In genomic region chr1:97668945-97669344, GRCh38 we compare ENCODE assay signal across 9 cellular contexts.
DNase-seq lines count a peak whose midpoint lies in the region; ATAC-seq and TF ChIP-seq lines count a peak whose summit lies in the region.
"Had no signal": no experiment of that assay in that cellular context is flagged by ENCODE, and none has a peak within 500 bp of the region (broad histone marks: within the 10 kb centered on the region; RNA-seq: fewer than 3 reads in every experiment).

No MANE protein-coding gene starts in this region.

- DNase-seq in Calu3: peak; percentile 15
- DNase-seq in HT1080 (ENCODE audit: low read depth): peak; percentile 39
- peak; percentile 4 for DNase-seq in SK-N-SH
- peak; percentile 79 for DNase-seq in iris pigment epithelial cell (ENCODE audit: low read depth)
- no peak for DNase-seq in stimulated activated naive CD4-positive, alpha-beta T cell (lab: John Stamatoyannopoulos, UW)
- DNase-seq in tibial nerve (ENCODE audit: low spot score in 2 of 2): no peak
- no peak for DNase-seq in NCI-H1092 treated with DMSO at 0.1 percent for 48 hours (lab: John Stamatoyannopoulos, UW)
- DNase-seq in stimulated activated naive B cell treated with anti-CD40 and anti-IgM and Interleukin-4, amounts not matched to agents 10 μg/mL and 1 μg/mL and 100 μg/mL, for 72 hours: no peak

- H3K27ac ChIP-seq in SK-N-SH (ENCODE audit: low read depth in 2 of 2, low read length in 1 of 2): no peak overlapping the region
- no peak overlapping the region for H3K27ac ChIP-seq in tibial nerve
- H3K27ac ChIP-seq: neutrophil had no signal

- H3K27me3 Mint-ChIP-seq in Calu3 (ENCODE audit: unreplicated experiment): no peaks in the 10 kb centered on the region
- no peaks in the 10 kb centered on the region for H3K27me3 Mint-ChIP-seq in stimulated activated naive B cell treated with anti-CD40 and anti-IgM and Interleukin-4, amounts not matched to agents 10 μg/mL and 1 μg/mL and 100 μg/mL, for 72 hours

- no TSS peak for BruUV-seq in Calu3 (replicated peaks; lab: Mats Ljungman, UMichigan)

- 50% methylated on average over 2 of the region's 2 CpGs for WGBS in SK-N-SH (ENCODE audit: low lambda C conversion rate)
- 38 to 39% methylated on average over 2 of the region's 2 CpGs for WGBS in tibial nerve, 2 donors

- no peak overlapping the region for H3K4me3 Mint-ChIP-seq in Calu3 (ENCODE audit: low read depth, unreplicated experiment)
- no peak overlapping the region for H3K4me3 Mint-ChIP-seq in stimulated activated naive B cell treated with anti-CD40 and anti-IgM and Interleukin-4, amounts not matched to agents 10 μg/mL and 1 μg/mL and 100 μg/mL, for 72 hours

- TF ChIP-seq POLR2A in tibial nerve (IDR thresholded peaks at IDR 0.05): no peak

- ATAC-seq in stimulated activated naive B cell treated with anti-CD40 and anti-IgM and Interleukin-4, amounts not matched to agents 10 μg/mL and 1 μg/mL and 100 μg/mL, for 72 hours (replicated peaks): no peak

- no peak overlapping the region for H3K4me2 ChIP-seq in SK-N-SH

- peaks cover 0 to 68% of the 10 kb centered on the region in 2 experiments for H3K36me3 ChIP-seq in SK-N-SH (replicated peaks in 1 of 2; ENCODE audit: control insufficient read depth in 1 of 2, insufficient read depth in 2 of 2, low read length in 1 of 2)
- H3K36me3 ChIP-seq in tibial nerve: peaks cover 0 to 13% (median 0%) of the 10 kb centered on the region in 3 donors
- H3K36me3 ChIP-seq: neutrophil had no signal

- H3K36me3 Mint-ChIP-seq in Calu3 (ENCODE audit: insufficient read depth, unreplicated experiment): no peaks in the 10 kb centered on the region
- H3K36me3 Mint-ChIP-seq in stimulated activated naive B cell treated with anti-CD40 and anti-IgM and Interleukin-4, amounts not matched to agents 10 μg/mL and 1 μg/mL and 100 μg/mL, for 72 hours: peaks cover 0 to 8% of the 10 kb centered on the region in 2 donors

- peaks cover 31% of the 10 kb centered on the region for H3F3A ChIP-seq in SK-N-SH (replicated peaks; ENCODE audit: insufficient read depth)

- no peak for TF ChIP-seq EP300 in SK-N-SH (IDR thresholded peaks at IDR 0.05; ENCODE audit: borderline replicate concordance in 1 of 2, low read depth in 1 of 2, low read length in 1 of 2)
- no peak for TF ChIP-seq EP300 in tibial nerve (IDR thresholded peaks at IDR 0.05)

- no peaks in the 10 kb centered on the region for H3K4me1 Mint-ChIP-seq in Calu3 (ENCODE audit: low read depth, unreplicated experiment)
- H3K4me1 Mint-ChIP-seq in stimulated activated naive B cell treated with anti-CD40 and anti-IgM and Interleukin-4, amounts not matched to agents 10 μg/mL and 1 μg/mL and 100 μg/mL, for 72 hours: no peaks in the 10 kb centered on the region

- no peak for TF ChIP-seq CTCF in Calu3 (IDR thresholded peaks at IDR 0.05; ENCODE audit: unreplicated experiment)
- TF ChIP-seq CTCF in SK-N-SH (IDR thresholded peaks at IDR 0.05): peak; percentile 40
- no peak for TF ChIP-seq CTCF in tibial nerve (IDR thresholded peaks at IDR 0.05)

- no peaks in the 10 kb centered on the region; the same call in 1 of the 2 replicates for H3K79me2 ChIP-seq in SK-N-SH (ENCODE audit: insufficient read depth)

- intact Hi-C loops in Calu3 (cut with micrococcal nuclease; ENCODE audit: unreplicated experiment): loop anchor here (1.0 kb wide), 2 partner anchors 151 to 382 kb away; no protein-coding TSS in a partner anchor

- no peaks in the 10 kb centered on the region for H4K20me1 ChIP-seq in SK-N-SH (ENCODE audit: insufficient read depth)

- no peak overlapping the region for H3K27ac Mint-ChIP-seq in Calu3 (ENCODE audit: unreplicated experiment)
- no peak overlapping the region for H3K27ac Mint-ChIP-seq in stimulated activated naive B cell treated with anti-CD40 and anti-IgM and Interleukin-4, amounts not matched to agents 10 μg/mL and 1 μg/mL and 100 μg/mL, for 72 hours

- H3K9ac ChIP-seq in SK-N-SH: no peak overlapping the region

- H3K27me3 ChIP-seq in SK-N-SH (ENCODE audit: insufficient read depth): no peaks in the 10 kb centered on the region
- H3K27me3 ChIP-seq in tibial nerve: no peaks in the 10 kb centered on the region
- H3K27me3 ChIP-seq: neutrophil had no signal

- H3K9me3 ChIP-seq in SK-N-SH (peaks cover 12% of the 10 kb centered on the region), tibial nerve (peaks cover 0 to 8% (median 0%) of the 10 kb centered on the region in 4 donors)
- H3K9me3 ChIP-seq: neutrophil had no signal

- peaks cover 0 to 6% of the 10 kb centered on the region in 2 experiments; a peak in 2 of 4 replicates for H3K4me1 ChIP-seq in SK-N-SH (ENCODE audit: control insufficient read depth in 1 of 2, insufficient read depth in 2 of 2, low read depth in 1 of 2, low read length in 1 of 2)
- H3K4me1 ChIP-seq in tibial nerve: no peaks in the 10 kb centered on the region

- H3K9me2 ChIP-seq in SK-N-SH: no peaks in the 10 kb centered on the region

- POLR2A ChIA-PET in SK-N-SH (lab: Yijun Ruan, JAX): no interaction called here

- TF ChIP-seq RAD21 in SK-N-SH (IDR thresholded peaks at IDR 0.05; ENCODE audit: low read length): peak; percentile 50

- CTCF ChIA-PET in Calu3 (lab: Charles Lee): interaction anchor here (0.6 kb wide), 1 partner anchor 799 kb away, joined by 3 read pairs; no protein-coding TSS in a partner anchor
- CTCF ChIA-PET in SK-N-SH (lab: Yijun Ruan, JAX): no interaction called here

- no peak overlapping the region for H3K4me3 ChIP-seq in SK-N-SH (ENCODE audit: low read depth in 2 of 2, low read length in 1 of 2)
- no peak overlapping the region for H3K4me3 ChIP-seq in tibial nerve

- H3K9me3 Mint-ChIP-seq in Calu3 (ENCODE audit: low read depth, unreplicated experiment): no peaks in the 10 kb centered on the region
- no peaks in the 10 kb centered on the region for H3K9me3 Mint-ChIP-seq in stimulated activated naive B cell treated with anti-CD40 and anti-IgM and Interleukin-4, amounts not matched to agents 10 μg/mL and 1 μg/mL and 100 μg/mL, for 72 hours

- H2AFZ ChIP-seq in SK-N-SH (ENCODE audit: low read depth): no peak overlapping the region

TF ChIP-seq in SK-N-SH, 30 proteins besides CTCF, POLR2A, EP300 and RAD21:
- no peak for TF ChIP-seq RXRA (IDR thresholded peaks at IDR 0.05; ENCODE audit: borderline replicate concordance, low read depth)
- no peak for TF ChIP-seq JUND (IDR thresholded peaks at IDR 0.05)
- no peak for TF ChIP-seq TAF1 (IDR thresholded peaks at IDR 0.05; ENCODE audit: borderline replicate concordance, low read depth, low read length)
- TF ChIP-seq MAX (IDR thresholded peaks at IDR 0.05; ENCODE audit: low read depth): no peak
- no peak for TF ChIP-seq ZBTB33 (IDR thresholded peaks at IDR 0.05; ENCODE audit: borderline replicate concordance, low read depth)
- TF ChIP-seq TCF12 (IDR thresholded peaks at IDR 0.05): peak; percentile 56; the same call in 1 of the 2 replicates

Comparison
In these comparisons a context has a peak if more than half of its experiments do, and no peak if none do; other contexts are left out.
1. DNase-seq: peak in Calu3 (single experiment), HT1080 (single experiment), SK-N-SH (single experiment) and iris pigment epithelial cell (single experiment); none in stimulated activated naive CD4-positive, alpha-beta T cell (0 of 6), tibial nerve (0 of 2), NCI-H1092 treated with DMSO at 0.1 percent for 48 hours (single experiment) and stimulated activated naive B cell treated with anti-CD40 and anti-IgM and Interleukin-4, amounts not matched to agents 10 μg/mL and 1 μg/mL and 100 μg/mL, for 72 hours (single experiment).